15 cellular contexts compared by ENCODE assay signal in genomic region chr18:8703181-8703638, GRCh38. TPM values are rescaled to one million over a fixed set of nuclear protein-coding genes. Genes with fewer than 3 reads are reported as not detected.
A peak's percentile ranks its signal among the peaks of the same experiment; 100 is the strongest.
DNase-seq lines count a peak whose midpoint lies in the region; ATAC-seq and TF ChIP-seq lines count a peak whose summit lies in the region.
"Had no signal": no experiment of that assay in that cellular context is flagged by ENCODE, and none has a peak within 500 bp of the region (broad histone marks: within the 10 kb centered on the region; RNA-seq: fewer than 3 reads in every experiment).

No MANE protein-coding gene starts in this region.

- peaks cover 20 to 39% (median 23%) of the 10 kb centered on the region in 11 experiments for H3K27me3 ChIP-seq in BLaER1 treated with 17β-estradiol and CSF1 and Interleukin-3, amounts not matched to agents 10 nM and 100 nM
- no peaks in the 10 kb centered on the region for H3K27me3 ChIP-seq in adipocyte (replicated peaks; ENCODE audit: control insufficient read depth, insufficient read depth, low read length)

- H3K27me3 Mint-ChIP-seq in natural killer cell (ENCODE audit: low read depth in 2 of 2), result peaks cover 45 to 48% of the 10 kb centered on the region in 2 donors

- H3K36me3 Mint-ChIP-seq in natural killer cell, result no peaks in the 10 kb centered on the region

- no peak for ATAC-seq in natural killer cell
- no peak for ATAC-seq in GM21825 (IDR thresholded peaks at IDR 0.05; ENCODE audit: unreplicated experiment)

- no peak overlapping the region for H3K27ac ChIP-seq in BLaER1 treated with 17β-estradiol and CSF1 and Interleukin-3, amounts not matched to agents 10 nM and 100 nM

- H4K20me1 ChIP-seq in BLaER1 treated with 17β-estradiol and CSF1 and Interleukin-3, amounts not matched to agents 10 nM and 100 nM, result peaks cover 0 to 41% (median 10%) of the 10 kb centered on the region in 11 experiments; a peak in 12 of 22 replicates

- peak overlapping the region; percentile 62 for H3K4me3 Mint-ChIP-seq in natural killer cell

- H3K9me3 Mint-ChIP-seq in natural killer cell, result no peaks in the 10 kb centered on the region

- in situ Hi-C loops in G401 (cut with HindIII; ENCODE audit: low sequenced_read_pairs), result no loop called here

- peak overlapping the region; percentile 85 to 100 (median 96) for H3K4me2 ChIP-seq in BLaER1 treated with 17β-estradiol and CSF1 and Interleukin-3, amounts not matched to agents 10 nM and 100 nM

- peaks cover 15 to 19% of the 10 kb centered on the region in 2 donors for H3K4me1 Mint-ChIP-seq in natural killer cell

- intact Hi-C loops in natural killer cell (cut with micrococcal nuclease), result loop anchor here (10.0 kb wide), 1 partner anchor 632 kb away; the partner anchor contains the start of gene TWSG1

- H3K4me3 ChIP-seq in BLaER1 treated with 17β-estradiol and CSF1 and Interleukin-3, amounts not matched to agents 10 nM and 100 nM, result peak overlapping the region in 4 of 10 experiments; percentile 25 to 95 (median 80); a peak in 5 of 20 replicates
- H3K4me3 ChIP-seq in adipocyte (ENCODE audit: low read length), result no peak overlapping the region
- H3K4me3 ChIP-seq: lung had no signal

- peak overlapping the region in 8 of 11 experiments; percentile 6 to 91 (median 84); a peak in 8 of 22 replicates for H3K9ac ChIP-seq in BLaER1 treated with 17β-estradiol and CSF1 and Interleukin-3, amounts not matched to agents 10 nM and 100 nM
- peak overlapping the region; percentile 27 for H3K9ac ChIP-seq in adipocyte (ENCODE audit: low read length)

- H3K36me3 ChIP-seq in BLaER1 treated with 17β-estradiol and CSF1 and Interleukin-3, amounts not matched to agents 10 nM and 100 nM, result peaks cover 0 to 6% (median 0%) of the 10 kb centered on the region in 11 experiments; a peak in 2 of 22 replicates
- no peaks in the 10 kb centered on the region for H3K36me3 ChIP-seq in adipocyte (ENCODE audit: control insufficient read depth, insufficient read depth, low read length, severe bottlenecking)

- TF ChIP-seq CTCF in natural killer cell (IDR thresholded peaks at IDR 0.05), result no peak

- no peaks in the 10 kb centered on the region for H3K9me3 ChIP-seq in BLaER1 treated with 17β-estradiol and CSF1 and Interleukin-3, amounts not matched to agents 10 nM and 100 nM (replicated peaks in 1 of 11)
- no peaks in the 10 kb centered on the region for H3K9me3 ChIP-seq in adipocyte (ENCODE audit: control insufficient read depth, low read length)

- DNase-seq in G401 (ENCODE audit: low spot score) (peak; percentile 33), adipocyte (ENCODE audit: low read depth) (no peak), natural killer cell (no peak), NCI-H2081 (lab: John Stamatoyannopoulos, UW) (no peak), kidney tubule cell (ENCODE audit: low spot score) (no peak), NCI-H2107 (lab: John Stamatoyannopoulos, UW) (no peak)
- DNase-seq: activated CD8-positive, alpha-beta memory T cell treated with anti-CD3 and anti-CD28 coated beads for 24 hours; activated gamma-delta T cell treated with Interleukin-2 at 50 U/mL for 16 hours; DMS79 treated with DMSO at 0.1 percent for 48 hours; foreskin fibroblast; GOT3; trophoblast cell had no signal

- peaks cover 34 to 57% (median 46%) of the 10 kb centered on the region in 10 experiments for H3K4me1 ChIP-seq in BLaER1 treated with 17β-estradiol and CSF1 and Interleukin-3, amounts not matched to agents 10 nM and 100 nM
- H3K4me1 ChIP-seq in adipocyte (ENCODE audit: control insufficient read depth, insufficient read depth, low read length), result peaks cover 41% of the 10 kb centered on the region

- no peak overlapping the region for H3K27ac Mint-ChIP-seq in natural killer cell

RNA-seq across cellular contexts. Expression of gene MTCL1, which starts 2.1 kb away (rescaled TPM):
- 0.43 and 2.2 TPM in 2 replicates for total RNA-seq in G401 (2014; rRNA removed; shearing (Covaris generic))
- 1 to 10 TPM in 1 of 3 donors, under 1 TPM in 2; 0.38 to 1.5 (median 0.43) TPM for total RNA-seq in natural killer cell
